ENCODE assay signal across 27 cellular contexts in genomic region chr1:234467821-234468220, GRCh38.
"Had no signal": no experiment of that assay in that cellular context is flagged by ENCODE, and none has a peak within 500 bp of the region (broad histone marks: within the 10 kb centered on the region; RNA-seq: fewer than 3 reads in every experiment).

No MANE protein-coding gene starts in this region.

- ATAC-seq: stimulated activated effector memory CD8-positive, alpha-beta T cell treated with anti-CD3 and anti-CD28 coated beads, Interleukin-12 subunit alpha, Interleukin-12 subunit beta, amount 100 ng/mL, for 72 hours; stimulated activated memory B cell treated with anti-CD40 and anti-IgM and Interleukin-4, amounts not matched to agents 10 μg/mL and 1 μg/mL and 100 μg/mL, for 72 hours; stimulated activated naive B cell treated with anti-CD40 and anti-IgM and Interleukin-4, amounts not matched to agents 10 μg/mL and 1 μg/mL and 100 μg/mL, for 72 hours; stimulated activated naive CD8-positive, alpha-beta T cell treated with anti-CD3 and anti-CD28 coated beads, Interleukin-15, amount 100 ng/mL, for 72 hours; stimulated activated naive CD8-positive, alpha-beta T cell treated with anti-CD3 and anti-CD28 coated beads, Interleukin-15, Interleukin-2, amounts not matched to agents 100 U/mL and 50 U/mL, for 24 hours; upper lobe of right lung had no signal

- H3K4me1 Mint-ChIP-seq: stimulated activated effector memory CD8-positive, alpha-beta T cell treated with anti-CD3 and anti-CD28 coated beads, Interleukin-12 subunit alpha, Interleukin-12 subunit beta, amount 100 ng/mL, for 72 hours had no signal

- H3K27me3 ChIP-seq: stomach, suprapubic skin, testis, thyroid gland, tibial artery, tibial nerve, transverse colon, upper lobe of left lung, upper lobe of right lung, uterus, vagina had no signal

- H3K9me3 ChIP-seq: stomach, suprapubic skin, testis, thoracic aorta, thyroid gland, tibial artery, tibial nerve, transverse colon, upper lobe of left lung, upper lobe of right lung, uterus, vagina had no signal

- H3K27me3 Mint-ChIP-seq: stimulated activated memory B cell treated with anti-CD40 and anti-IgM and Interleukin-4, amounts not matched to agents 10 μg/mL and 1 μg/mL and 100 μg/mL, for 72 hours; stimulated activated naive B cell treated with anti-CD40 and anti-IgM and Interleukin-4, amounts not matched to agents 10 μg/mL and 1 μg/mL and 100 μg/mL, for 72 hours; stimulated activated naive CD8-positive, alpha-beta T cell treated with anti-CD3 and anti-CD28 coated beads, Interleukin-15, amount 100 ng/mL, for 72 hours; stimulated activated naive CD8-positive, alpha-beta T cell treated with anti-CD3 and anti-CD28 coated beads, Interleukin-15, Interleukin-2, amounts not matched to agents 100 ng/mL and 50 ng/mL, for 24 hours; type B pancreatic cell had no signal

- H3K4me1 ChIP-seq: stomach, suprapubic skin, testis, thyroid gland, tibial artery, transverse colon, upper lobe of right lung, uterus, vagina had no signal

- H3K27ac ChIP-seq: stomach, suprapubic skin, testis, thoracic aorta, thyroid gland, tibial artery, tibial nerve, transverse colon, upper lobe of left lung, upper lobe of right lung, uterus, vagina had no signal

- H3K36me3 ChIP-seq: thoracic aorta, uterus had no signal

- H3K4me3 Mint-ChIP-seq: stimulated activated effector memory CD8-positive, alpha-beta T cell treated with anti-CD3 and anti-CD28 coated beads, Interleukin-12 subunit alpha, Interleukin-12 subunit beta, amount 100 ng/mL, for 72 hours; stimulated activated memory B cell treated with anti-CD40 and anti-IgM and Interleukin-4, amounts not matched to agents 10 μg/mL and 1 μg/mL and 100 μg/mL, for 72 hours; stimulated activated naive B cell treated with anti-CD40 and anti-IgM and Interleukin-4, amounts not matched to agents 10 μg/mL and 1 μg/mL and 100 μg/mL, for 72 hours; stimulated activated naive CD8-positive, alpha-beta T cell treated with anti-CD3 and anti-CD28 coated beads, Interleukin-15, amount 100 ng/mL, for 72 hours; stimulated activated naive CD8-positive, alpha-beta T cell treated with anti-CD3 and anti-CD28 coated beads, Interleukin-15, Interleukin-2, amounts not matched to agents 100 ng/mL and 50 ng/mL, for 24 hours; type B pancreatic cell had no signal

- H3K4me3 ChIP-seq: stomach, suprapubic skin, testis, thoracic aorta, thyroid gland, tibial artery, tibial nerve, transverse colon, upper lobe of left lung, upper lobe of right lung, uterus, vagina had no signal

- DNase-seq: stimulated activated CD4-positive, alpha-beta T cell treated with anti-CD3 and anti-CD28 coated beads, Interleukin-2, amount 100 ng/mL, for 48 hours; stimulated activated CD4-positive, alpha-beta T cell treated with anti-CD3 and anti-CD28 coated beads, Interleukin-4, amount 100 ng/mL, for 1 hour; stimulated activated CD4-positive, alpha-beta T cell treated with anti-CD3 and anti-CD28 coated beads, Interleukin-4, amount 100 ng/mL, for 24 hours; stimulated activated CD4-positive, alpha-beta T cell treated with anti-CD3 and anti-CD28 coated beads, Interleukin-4, amount 100 ng/mL, for 4 hours; stimulated activated CD8-positive, alpha-beta memory T cell treated with anti-CD3 and anti-CD28 coated beads, Interleukin-4, amount 100 ng/mL, for 48 hours; stimulated activated naive B cell treated with anti-CD40 and anti-IgM and Interleukin-4, amounts not matched to agents 10 μg/mL and 1 μg/mL and 100 μg/mL, for 72 hours; stimulated activated naive CD4-positive, alpha-beta T cell; stimulated activated naive CD4-positive, alpha-beta T cell treated with Interleukin-2 at 50 U/mL for 16 hours; stimulated activated naive CD8-positive, alpha-beta T cell treated with anti-CD3 and anti-CD28 coated beads, Interleukin-15, amount 100 ng/mL, for 72 hours; stimulated activated naive CD8-positive, alpha-beta T cell treated with anti-CD3 and anti-CD28 coated beads, Interleukin-15, Interleukin-2, amounts not matched to agents 100 U/mL and 50 U/mL, for 24 hours; stomach; substantia nigra; testis; thyroid gland; tibial artery; transverse colon; upper lobe of left lung; upper lobe of right lung; uterus had no signal

- H3K27ac Mint-ChIP-seq: stimulated activated effector memory CD8-positive, alpha-beta T cell treated with anti-CD3 and anti-CD28 coated beads, Interleukin-12 subunit alpha, Interleukin-12 subunit beta, amount 100 ng/mL, for 72 hours; stimulated activated memory B cell treated with anti-CD40 and anti-IgM and Interleukin-4, amounts not matched to agents 10 μg/mL and 1 μg/mL and 100 μg/mL, for 72 hours; stimulated activated naive B cell treated with anti-CD40 and anti-IgM and Interleukin-4, amounts not matched to agents 10 μg/mL and 1 μg/mL and 100 μg/mL, for 72 hours; stimulated activated naive CD8-positive, alpha-beta T cell treated with anti-CD3 and anti-CD28 coated beads, Interleukin-15, amount 100 ng/mL, for 72 hours; stimulated activated naive CD8-positive, alpha-beta T cell treated with anti-CD3 and anti-CD28 coated beads, Interleukin-15, Interleukin-2, amounts not matched to agents 100 ng/mL and 50 ng/mL, for 24 hours; type B pancreatic cell had no signal

- H3K9me3 Mint-ChIP-seq: stimulated activated effector memory CD8-positive, alpha-beta T cell treated with anti-CD3 and anti-CD28 coated beads, Interleukin-12 subunit alpha, Interleukin-12 subunit beta, amount 100 ng/mL, for 72 hours; stimulated activated memory B cell treated with anti-CD40 and anti-IgM and Interleukin-4, amounts not matched to agents 10 μg/mL and 1 μg/mL and 100 μg/mL, for 72 hours; stimulated activated naive B cell treated with anti-CD40 and anti-IgM and Interleukin-4, amounts not matched to agents 10 μg/mL and 1 μg/mL and 100 μg/mL, for 72 hours; stimulated activated naive CD8-positive, alpha-beta T cell treated with anti-CD3 and anti-CD28 coated beads, Interleukin-15, amount 100 ng/mL, for 72 hours; stimulated activated naive CD8-positive, alpha-beta T cell treated with anti-CD3 and anti-CD28 coated beads, Interleukin-15, Interleukin-2, amounts not matched to agents 100 ng/mL and 50 ng/mL, for 24 hours; type B pancreatic cell had no signal
